In the genomic region with DNA sequence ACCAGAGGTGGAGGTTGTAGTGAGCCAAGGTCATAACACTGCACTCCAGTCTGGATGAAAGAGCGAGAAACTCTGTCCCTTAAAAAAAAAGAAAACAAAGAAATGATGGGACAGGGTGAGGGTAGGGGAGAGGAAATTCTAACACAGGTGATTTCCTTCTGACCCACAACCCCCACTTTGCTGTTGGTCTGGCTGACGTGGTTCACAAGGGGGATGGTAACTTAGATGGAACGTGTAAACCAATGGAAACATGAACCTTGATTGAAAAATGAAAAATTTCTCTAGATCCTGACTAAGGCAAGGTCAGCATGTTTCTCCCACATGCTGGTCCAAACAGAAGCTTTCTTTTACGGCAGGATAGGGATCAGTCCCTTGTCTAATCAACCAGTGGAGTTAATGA, we compare ENCODE assay signal across 1 cellular context.
TF ChIP-seq lines count a peak whose summit lies in the region.

No MANE protein-coding gene starts in this region.

TF ChIP-seq in GM12878, 131 proteins besides CTCF, POLR2A, EP300 and RAD21 (continues in another document):
- TF ChIP-seq KDM1A (IDR thresholded peaks at IDR 0.05; ENCODE audit: borderline replicate concordance) (no peak), NRF1 (conservative IDR thresholded peaks at IDR 0.05; ENCODE audit: low read depth, low read length) (no peak), IRF4 (IDR thresholded peaks at IDR 0.05; ENCODE audit: low read depth, low read length) (no peak), HDAC6 (IDR thresholded peaks at IDR 0.05; ENCODE audit: unreplicated experiment) (no peak), ATF7 (IDR thresholded peaks at IDR 0.05; ENCODE audit: low read depth) (peak; percentile 35), ETV6 (conservative IDR thresholded peaks at IDR 0.05 in 1 of 2, IDR thresholded peaks at IDR 0.05 in 1 of 2; ENCODE audit: borderline replicate concordance in 1 of 2, low read depth in 1 of 2) (no peak), CBX5 (IDR thresholded peaks at IDR 0.05; ENCODE audit: low read depth) (no peak), YBX1 (IDR thresholded peaks at IDR 0.05) (no peak), CBFB (IDR thresholded peaks at IDR 0.05; ENCODE audit: low read depth) (no peak), NR2F1 (conservative IDR thresholded peaks at IDR 0.05) (no peak), FOXM1 (IDR thresholded peaks at IDR 0.05; ENCODE audit: low read depth, low read length) (0 out of 2 replicates have a peak, but pooled peaks have one; percentile 24), BHLHE40 (IDR thresholded peaks at IDR 0.05; ENCODE audit: borderline replicate concordance in 1 of 2, low read depth in 2 of 2, low read length in 1 of 2) (no peak), SUPT20H (IDR thresholded peaks at IDR 0.05; ENCODE audit: borderline replicate concordance, control insufficient read depth, low read depth, low read length) (no peak), CREM (IDR thresholded peaks at IDR 0.05; ENCODE audit: low read depth) (peak; percentile 74), CHD4 (IDR thresholded peaks at IDR 0.05) (no peak), ZNF217 (IDR thresholded peaks at IDR 0.05) (no peak), ZNF384 (IDR thresholded peaks at IDR 0.05; ENCODE audit: borderline replicate concordance, low read depth, low read length) (peak; percentile 33; the same call in 1 of the 2 replicates), NFIC (IDR thresholded peaks at IDR 0.05; ENCODE audit: low read depth, low read length) (peak; percentile 25; the same call in 1 of the 2 replicates), IKZF1 (conservative IDR thresholded peaks at IDR 0.05) (peak; percentile 45; the same call in 1 of the 2 replicates), TARDBP (IDR thresholded peaks at IDR 0.05; ENCODE audit: borderline replicate concordance) (no peak), MTA2 (IDR thresholded peaks at IDR 0.05; ENCODE audit: low read depth) (0 out of 2 replicates have a peak, but pooled peaks have one; percentile 16), TCF3 (IDR thresholded peaks at IDR 0.05; ENCODE audit: borderline replicate concordance, insufficient read depth, low read depth, low read length) (no peak), CEBPB (IDR thresholded peaks at IDR 0.05; ENCODE audit: borderline replicate concordance in 1 of 2, low read depth in 2 of 2, low read length in 2 of 2) (no peak), SRF (IDR thresholded peaks at IDR 0.05; ENCODE audit: low read depth in 2 of 2, low read length in 2 of 2) (no peak), ZBED1 (IDR thresholded peaks at IDR 0.05; ENCODE audit: borderline replicate concordance) (no peak)
- TF ChIP-seq, protein P1, sequence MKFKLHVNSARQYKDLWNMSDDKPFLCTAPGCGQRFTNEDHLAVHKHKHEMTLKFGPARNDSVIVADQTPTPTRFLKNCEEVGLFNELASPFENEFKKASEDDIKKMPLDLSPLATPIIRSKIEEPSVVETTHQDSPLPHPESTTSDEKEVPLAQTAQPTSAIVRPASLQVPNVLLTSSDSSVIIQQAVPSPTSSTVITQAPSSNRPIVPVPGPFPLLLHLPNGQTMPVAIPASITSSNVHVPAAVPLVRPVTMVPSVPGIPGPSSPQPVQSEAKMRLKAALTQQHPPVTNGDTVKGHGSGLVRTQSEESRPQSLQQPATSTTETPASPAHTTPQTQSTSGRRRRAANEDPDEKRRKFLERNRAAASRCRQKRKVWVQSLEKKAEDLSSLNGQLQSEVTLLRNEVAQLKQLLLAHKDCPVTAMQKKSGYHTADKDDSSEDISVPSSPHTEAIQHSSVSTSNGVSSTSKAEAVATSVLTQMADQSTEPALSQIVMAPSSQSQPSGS (IDR thresholded peaks at IDR 0.05; ENCODE audit: low read length), result no peak
- TF ChIP-seq, protein P2, sequence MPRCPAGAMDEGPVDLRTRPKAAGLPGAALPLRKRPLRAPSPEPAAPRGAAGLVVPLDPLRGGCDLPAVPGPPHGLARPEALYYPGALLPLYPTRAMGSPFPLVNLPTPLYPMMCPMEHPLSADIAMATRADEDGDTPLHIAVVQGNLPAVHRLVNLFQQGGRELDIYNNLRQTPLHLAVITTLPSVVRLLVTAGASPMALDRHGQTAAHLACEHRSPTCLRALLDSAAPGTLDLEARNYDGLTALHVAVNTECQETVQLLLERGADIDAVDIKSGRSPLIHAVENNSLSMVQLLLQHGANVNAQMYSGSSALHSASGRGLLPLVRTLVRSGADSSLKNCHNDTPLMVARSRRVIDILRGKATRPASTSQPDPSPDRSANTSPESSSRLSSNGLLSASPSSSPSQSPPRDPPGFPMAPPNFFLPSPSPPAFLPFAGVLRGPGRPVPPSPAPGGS (IDR thresholded peaks at IDR 0.05; ENCODE audit: borderline replicate concordance, insufficient read depth, low read depth, low read length, poor library complexity, severe bottlenecking), result no peak
- TF ChIP-seq, protein P3, sequence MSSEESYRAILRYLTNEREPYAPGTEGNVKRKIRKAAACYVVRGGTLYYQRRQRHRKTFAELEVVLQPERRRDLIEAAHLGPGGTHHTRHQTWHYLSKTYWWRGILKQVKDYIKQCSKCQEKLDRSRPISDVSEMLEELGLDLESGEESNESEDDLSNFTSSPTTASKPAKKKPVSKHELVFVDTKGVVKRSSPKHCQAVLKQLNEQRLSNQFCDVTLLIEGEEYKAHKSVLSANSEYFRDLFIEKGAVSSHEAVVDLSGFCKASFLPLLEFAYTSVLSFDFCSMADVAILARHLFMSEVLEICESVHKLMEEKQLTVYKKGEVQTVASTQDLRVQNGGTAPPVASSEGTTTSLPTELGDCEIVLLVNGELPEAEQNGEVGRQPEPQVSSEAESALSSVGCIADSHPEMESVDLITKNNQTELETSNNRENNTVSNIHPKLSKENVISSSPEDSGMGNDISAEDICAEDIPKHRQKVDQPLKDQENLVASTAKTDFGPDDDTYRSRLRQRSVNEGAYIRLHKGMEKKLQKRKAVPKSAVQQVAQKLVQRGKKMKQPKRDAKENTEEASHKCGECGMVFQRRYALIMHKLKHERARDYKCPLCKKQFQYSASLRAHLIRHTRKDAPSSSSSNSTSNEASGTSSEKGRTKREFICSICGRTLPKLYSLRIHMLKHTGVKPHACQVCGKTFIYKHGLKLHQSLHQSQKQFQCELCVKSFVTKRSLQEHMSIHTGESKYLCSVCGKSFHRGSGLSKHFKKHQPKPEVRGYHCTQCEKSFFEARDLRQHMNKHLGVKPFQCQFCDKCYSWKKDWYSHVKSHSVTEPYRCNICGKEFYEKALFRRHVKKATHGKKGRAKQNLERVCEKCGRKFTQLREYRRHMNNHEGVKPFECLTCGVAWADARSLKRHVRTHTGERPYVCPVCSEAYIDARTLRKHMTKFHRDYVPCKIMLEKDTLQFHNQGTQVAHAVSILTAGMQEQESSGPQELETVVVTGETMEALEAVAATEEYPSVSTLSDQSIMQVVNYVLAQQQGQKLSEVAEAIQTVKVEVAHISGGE (CRISPR knock-in tag; IDR thresholded peaks at IDR 0.05), result no peak
- TF ChIP-seq, protein P4, sequence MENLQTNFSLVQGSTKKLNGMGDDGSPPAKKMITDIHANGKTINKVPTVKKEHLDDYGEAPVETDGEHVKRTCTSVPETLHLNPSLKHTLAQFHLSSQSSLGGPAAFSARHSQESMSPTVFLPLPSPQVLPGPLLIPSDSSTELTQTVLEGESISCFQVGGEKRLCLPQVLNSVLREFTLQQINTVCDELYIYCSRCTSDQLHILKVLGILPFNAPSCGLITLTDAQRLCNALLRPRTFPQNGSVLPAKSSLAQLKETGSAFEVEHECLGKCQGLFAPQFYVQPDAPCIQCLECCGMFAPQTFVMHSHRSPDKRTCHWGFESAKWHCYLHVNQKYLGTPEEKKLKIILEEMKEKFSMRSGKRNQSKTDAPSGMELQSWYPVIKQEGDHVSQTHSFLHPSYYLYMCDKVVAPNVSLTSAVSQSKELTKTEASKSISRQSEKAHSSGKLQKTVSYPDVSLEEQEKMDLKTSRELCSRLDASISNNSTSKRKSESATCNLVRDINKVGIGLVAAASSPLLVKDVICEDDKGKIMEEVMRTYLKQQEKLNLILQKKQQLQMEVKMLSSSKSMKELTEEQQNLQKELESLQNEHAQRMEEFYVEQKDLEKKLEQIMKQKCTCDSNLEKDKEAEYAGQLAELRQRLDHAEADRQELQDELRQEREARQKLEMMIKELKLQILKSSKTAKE (IDR thresholded peaks at IDR 0.05; ENCODE audit: low read depth, poor library complexity, severe bottlenecking), result no peak
- TF ChIP-seq, protein P5, sequence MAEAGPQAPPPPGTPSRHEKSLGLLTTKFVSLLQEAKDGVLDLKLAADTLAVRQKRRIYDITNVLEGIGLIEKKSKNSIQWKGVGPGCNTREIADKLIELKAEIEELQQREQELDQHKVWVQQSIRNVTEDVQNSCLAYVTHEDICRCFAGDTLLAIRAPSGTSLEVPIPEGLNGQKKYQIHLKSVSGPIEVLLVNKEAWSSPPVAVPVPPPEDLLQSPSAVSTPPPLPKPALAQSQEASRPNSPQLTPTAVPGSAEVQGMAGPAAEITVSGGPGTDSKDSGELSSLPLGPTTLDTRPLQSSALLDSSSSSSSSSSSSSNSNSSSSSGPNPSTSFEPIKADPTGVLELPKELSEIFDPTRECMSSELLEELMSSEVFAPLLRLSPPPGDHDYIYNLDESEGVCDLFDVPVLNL (IDR thresholded peaks at IDR 0.05; ENCODE audit: low read depth, low read length), result no peak
- TF ChIP-seq, protein P6, sequence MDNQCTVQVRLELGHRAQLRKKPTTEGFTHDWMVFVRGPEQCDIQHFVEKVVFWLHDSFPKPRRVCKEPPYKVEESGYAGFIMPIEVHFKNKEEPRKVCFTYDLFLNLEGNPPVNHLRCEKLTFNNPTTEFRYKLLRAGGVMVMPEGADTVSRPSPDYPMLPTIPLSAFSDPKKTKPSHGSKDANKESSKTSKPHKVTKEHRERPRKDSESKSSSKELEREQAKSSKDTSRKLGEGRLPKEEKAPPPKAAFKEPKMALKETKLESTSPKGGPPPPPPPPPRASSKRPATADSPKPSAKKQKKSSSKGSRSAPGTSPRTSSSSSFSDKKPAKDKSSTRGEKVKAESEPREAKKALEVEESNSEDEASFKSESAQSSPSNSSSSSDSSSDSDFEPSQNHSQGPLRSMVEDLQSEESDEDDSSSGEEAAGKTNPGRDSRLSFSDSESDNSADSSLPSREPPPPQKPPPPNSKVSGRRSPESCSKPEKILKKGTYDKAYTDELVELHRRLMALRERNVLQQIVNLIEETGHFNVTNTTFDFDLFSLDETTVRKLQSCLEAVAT (IDR thresholded peaks at IDR 0.05), result no peak
- TF ChIP-seq, protein P7, sequence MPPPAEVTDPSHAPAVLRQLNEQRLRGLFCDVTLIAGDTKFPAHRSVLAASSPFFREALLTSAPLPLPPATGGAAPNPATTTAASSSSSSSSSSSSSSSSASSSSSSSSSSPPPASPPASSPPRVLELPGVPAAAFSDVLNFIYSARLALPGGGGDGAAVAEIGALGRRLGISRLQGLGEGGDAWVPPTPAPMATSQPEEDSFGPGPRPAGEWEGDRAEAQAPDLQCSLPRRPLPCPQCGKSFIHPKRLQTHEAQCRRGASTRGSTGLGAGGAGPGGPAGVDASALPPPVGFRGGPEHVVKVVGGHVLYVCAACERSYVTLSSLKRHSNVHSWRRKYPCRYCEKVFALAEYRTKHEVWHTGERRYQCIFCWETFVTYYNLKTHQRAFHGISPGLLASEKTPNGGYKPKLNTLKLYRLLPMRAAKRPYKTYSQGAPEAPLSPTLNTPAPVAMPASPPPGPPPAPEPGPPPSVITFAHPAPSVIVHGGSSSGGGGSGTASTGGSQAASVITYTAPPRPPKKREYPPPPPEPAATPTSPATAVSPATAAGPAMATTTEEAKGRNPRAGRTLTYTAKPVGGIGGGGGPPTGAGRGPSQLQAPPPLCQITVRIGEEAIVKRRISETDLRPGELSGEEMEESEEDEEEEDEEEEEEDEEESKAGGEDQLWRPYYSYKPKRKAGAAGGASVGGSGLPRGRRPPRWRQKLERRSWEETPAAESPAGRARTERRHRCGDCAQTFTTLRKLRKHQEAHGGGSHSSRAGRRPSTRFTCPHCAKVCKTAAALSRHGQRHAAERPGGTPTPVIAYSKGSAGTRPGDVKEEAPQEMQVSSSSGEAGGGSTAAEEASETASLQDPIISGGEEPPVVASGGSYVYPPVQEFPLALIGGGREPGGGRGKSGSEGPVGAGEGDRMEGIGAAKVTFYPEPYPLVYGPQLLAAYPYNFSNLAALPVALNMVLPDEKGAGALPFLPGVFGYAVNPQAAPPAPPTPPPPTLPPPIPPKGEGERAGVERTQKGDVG (CRISPR knock-in tag; IDR thresholded peaks at IDR 0.05), result no peak
- TF ChIP-seq, protein P8, sequence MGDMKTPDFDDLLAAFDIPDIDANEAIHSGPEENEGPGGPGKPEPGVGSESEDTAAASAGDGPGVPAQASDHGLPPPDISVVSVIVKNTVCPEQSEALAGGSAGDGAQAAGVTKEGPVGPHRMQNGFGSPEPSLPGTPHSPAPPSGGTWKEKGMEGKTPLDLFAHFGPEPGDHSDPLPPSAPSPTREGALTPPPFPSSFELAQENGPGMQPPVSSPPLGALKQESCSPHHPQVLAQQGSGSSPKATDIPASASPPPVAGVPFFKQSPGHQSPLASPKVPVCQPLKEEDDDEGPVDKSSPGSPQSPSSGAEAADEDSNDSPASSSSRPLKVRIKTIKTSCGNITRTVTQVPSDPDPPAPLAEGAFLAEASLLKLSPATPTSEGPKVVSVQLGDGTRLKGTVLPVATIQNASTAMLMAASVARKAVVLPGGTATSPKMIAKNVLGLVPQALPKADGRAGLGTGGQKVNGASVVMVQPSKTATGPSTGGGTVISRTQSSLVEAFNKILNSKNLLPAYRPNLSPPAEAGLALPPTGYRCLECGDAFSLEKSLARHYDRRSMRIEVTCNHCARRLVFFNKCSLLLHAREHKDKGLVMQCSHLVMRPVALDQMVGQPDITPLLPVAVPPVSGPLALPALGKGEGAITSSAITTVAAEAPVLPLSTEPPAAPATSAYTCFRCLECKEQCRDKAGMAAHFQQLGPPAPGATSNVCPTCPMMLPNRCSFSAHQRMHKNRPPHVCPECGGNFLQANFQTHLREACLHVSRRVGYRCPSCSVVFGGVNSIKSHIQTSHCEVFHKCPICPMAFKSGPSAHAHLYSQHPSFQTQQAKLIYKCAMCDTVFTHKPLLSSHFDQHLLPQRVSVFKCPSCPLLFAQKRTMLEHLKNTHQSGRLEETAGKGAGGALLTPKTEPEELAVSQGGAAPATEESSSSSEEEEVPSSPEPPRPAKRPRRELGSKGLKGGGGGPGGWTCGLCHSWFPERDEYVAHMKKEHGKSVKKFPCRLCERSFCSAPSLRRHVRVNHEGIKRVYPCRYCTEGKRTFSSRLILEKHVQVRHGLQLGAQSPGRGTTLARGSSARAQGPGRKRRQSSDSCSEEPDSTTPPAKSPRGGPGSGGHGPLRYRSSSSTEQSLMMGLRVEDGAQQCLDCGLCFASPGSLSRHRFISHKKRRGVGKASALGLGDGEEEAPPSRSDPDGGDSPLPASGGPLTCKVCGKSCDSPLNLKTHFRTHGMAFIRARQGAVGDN (IDR thresholded peaks at IDR 0.05), result 0 out of 2 replicates have a peak, but pooled peaks have one; percentile 66
- TF ChIP-seq, protein P9, sequence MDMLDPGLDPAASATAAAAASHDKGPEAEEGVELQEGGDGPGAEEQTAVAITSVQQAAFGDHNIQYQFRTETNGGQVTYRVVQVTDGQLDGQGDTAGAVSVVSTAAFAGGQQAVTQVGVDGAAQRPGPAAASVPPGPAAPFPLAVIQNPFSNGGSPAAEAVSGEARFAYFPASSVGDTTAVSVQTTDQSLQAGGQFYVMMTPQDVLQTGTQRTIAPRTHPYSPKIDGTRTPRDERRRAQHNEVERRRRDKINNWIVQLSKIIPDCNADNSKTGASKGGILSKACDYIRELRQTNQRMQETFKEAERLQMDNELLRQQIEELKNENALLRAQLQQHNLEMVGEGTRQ (IDR thresholded peaks at IDR 0.05; ENCODE audit: borderline replicate concordance, low read depth, low read length), result no peak
